ENCODE assay signal across 17 cellular contexts in genomic region chr12:124172646-124173045, GRCh38.
DNase-seq lines count a peak whose midpoint lies in the region; ATAC-seq and TF ChIP-seq lines count a peak whose summit lies in the region.
"Had no signal": no experiment of that assay in that cellular context is flagged by ENCODE, and none has a peak within 500 bp of the region (broad histone marks: within the 10 kb centered on the region; RNA-seq: fewer than 3 reads in every experiment).

No MANE protein-coding gene starts in this region.

- DNase-seq in EL (peak; percentile 95), NCI-H226 (peak; percentile 72), cardiac fibroblast (ENCODE audit: low read depth in 2 of 2) (peak; percentile 6 to 21), renal cortical epithelial cell (ENCODE audit: low read depth) (peak; percentile 69), NCI-H128 (lab: John Stamatoyannopoulos, UW; ENCODE audit: unreplicated experiment) (no peak)
- no peak for DNase-seq in activated CD4-positive, alpha-beta T cell treated with anti-CD3 and anti-CD28 coated beads, Interleukin-2, amount 50 U/mL, for 48 hours
- DNase-seq: activated CD8-positive, alpha-beta memory T cell treated with anti-CD3 and anti-CD28 coated beads, Interleukin-2, amount 10 ng/mL, durations not matched to agents 7 days and 5 days; BE2C; DMS 273 treated with DMSO at 0.1 percent for 48 hours; hypothalamus; Kasumi-1; natural killer cell; NCI-H1105 treated with DMSO at 0.1 percent for 48 hours; stimulated activated CD4-positive, alpha-beta T cell treated with anti-CD3 and anti-CD28 coated beads, Interleukin-4, amount 100 ng/mL, for 24 hours had no signal

- no peak overlapping the region for H3K4me3 ChIP-seq in cardiac fibroblast (replicated peaks in 1 of 2; ENCODE audit: low read depth in 2 of 2, low read length in 2 of 2)
- H3K4me3 ChIP-seq: skin epidermis, vagina had no signal

- ATAC-seq in GM21529 (IDR thresholded peaks at IDR 0.05; ENCODE audit: unreplicated experiment) = no peak
- ATAC-seq: activated CD8-positive, alpha-beta memory T cell treated with anti-CD3 and anti-CD28 coated beads, Interleukin-2, amount 10 ng/mL, durations not matched to agents 7 days and 5 days; natural killer cell had no signal

- no peak for TF ChIP-seq CTCF in cardiac fibroblast (IDR thresholded peaks at IDR 0.05; ENCODE audit: low read depth, low read length)

Comparison
In these comparisons a context has a peak if more than half of its experiments do, and no peak if none do; other contexts are left out.
1. DNase-seq: peak in EL (single experiment), NCI-H226 (single experiment), cardiac fibroblast (2 of 2) and renal cortical epithelial cell (single experiment); none in NCI-H128 (single experiment) and activated CD4-positive, alpha-beta T cell treated with anti-CD3 and anti-CD28 coated beads, Interleukin-2, amount 50 U/mL, for 48 hours (0 of 2).